ENCODE assay signal across 36 cellular contexts in genomic region chr7:91407942-91408341, GRCh38.
"Had no signal": no experiment of that assay in that cellular context is flagged by ENCODE, and none has a peak within 500 bp of the region (broad histone marks: within the 10 kb centered on the region; RNA-seq: fewer than 3 reads in every experiment).

No MANE protein-coding gene starts in this region.

- H3K4me2 ChIP-seq: SK-N-SH had no signal

- H3K36me3 Mint-ChIP-seq: activated naive CD4-positive, alpha-beta T cell treated with anti-CD3 and anti-CD28 coated beads, Interleukin-2, amount 50 U/mL, for 24 hours; activated naive CD8-positive, alpha-beta T cell treated with anti-CD3 and anti-CD28 coated beads, Interleukin-2, amount 10 ng/mL, durations not matched to agents 7 days and 5 days; WTC11 had no signal

- H3K9me3 ChIP-seq: MG63, Peyer's patch, SJSA1, SK-N-SH had no signal

- H3K27ac Mint-ChIP-seq: activated CD4-positive, alpha-beta T cell treated with anti-CD3 and anti-CD28 coated beads for 36 hours; activated CD4-positive, alpha-beta T cell treated with anti-CD3 and anti-CD28 coated beads, Interleukin-2, amount 10 ng/mL, durations not matched to agents 7 days and 5 days; activated CD8-positive, alpha-beta T cell treated with anti-CD3 and anti-CD28 coated beads, Interleukin-2, amount 10 ng/mL, durations not matched to agents 7 days and 5 days; activated naive CD4-positive, alpha-beta T cell treated with anti-CD3 and anti-CD28 coated beads, Interleukin-2, amount 50 U/mL, for 24 hours; activated naive CD8-positive, alpha-beta T cell treated with anti-CD3 and anti-CD28 coated beads, Interleukin-2, amount 10 ng/mL, durations not matched to agents 7 days and 5 days; activated T-cell treated with anti-CD3 and anti-CD28 coated beads, Interleukin-2, amount 50 U/mL, for 24 hours; activated T-helper 2 cell treated with anti-CD3 and anti-CD28 coated beads, Interferon-gamma antibody, Interleukin-2, Interleukin-4, amounts not matched to agents 10 μg/mL and 5 μg/mL and 100 μg/mL, durations not matched to agents 14 hours and 24 hours and 36 hours; T-helper 1 cell treated with Interleukin-12 subunit alpha and Interleukin-12 subunit beta and Interleukin-4 antibody, amounts not matched to agents 30 μg/mL and 1 μg/mL, for 36 hours; T-helper 2 cell treated with Interferon-gamma antibody and Interleukin-4, amounts not matched to agents 5 μg/mL and 100 μg/mL, for 36 hours; WTC11 had no signal

- H3K9me2 ChIP-seq: SK-N-SH had no signal

- ATAC-seq: activated CD4-positive, alpha-beta T cell treated with anti-CD3 and anti-CD28 coated beads for 36 hours; activated CD4-positive, CD25-positive, alpha-beta regulatory T cell treated with anti-CD3 and anti-CD28 coated beads, Interleukin-2, amount 50 U/mL, for 24 hours; activated CD8-positive, alpha-beta T cell treated with anti-CD3 and anti-CD28 coated beads, Interleukin-2, amount 10 ng/mL, durations not matched to agents 7 days and 5 days; PC-3; WTC11 had no signal

- H3K4me3 ChIP-seq: cardiac muscle cell, MG63, Peyer's patch, SJSA1 had no signal

- H3K27me3 Mint-ChIP-seq: activated CD4-positive, alpha-beta T cell treated with anti-CD3 and anti-CD28 coated beads for 36 hours; activated CD4-positive, alpha-beta T cell treated with anti-CD3 and anti-CD28 coated beads, Interleukin-2, amount 10 ng/mL, durations not matched to agents 7 days and 5 days; activated T-cell treated with anti-CD3 and anti-CD28 coated beads, Interleukin-2, amount 50 U/mL, for 24 hours; central memory CD8-positive, alpha-beta T cell had no signal

- H3K36me3 ChIP-seq: cardiac muscle cell, MG63, Peyer's patch, SJSA1 had no signal

- DNase-seq: activated CD4-positive, alpha-beta T cell treated with anti-CD3 and anti-CD28 coated beads for 36 hours; activated CD4-positive, alpha-beta T cell treated with anti-CD3 and anti-CD28 coated beads, Interleukin-2, amount 10 ng/mL, durations not matched to agents 7 days and 5 days; activated CD4-positive, alpha-beta T cell treated with anti-CD3 and anti-CD28 coated beads, Interleukin-2, amount 50 U/mL, for 48 hours; activated CD8-positive, alpha-beta T cell treated with anti-CD3 and anti-CD28 coated beads, Interleukin-2, amount 10 ng/mL, durations not matched to agents 7 days and 5 days; activated gamma-delta T cell; activated naive CD4-positive, alpha-beta T cell treated with Interleukin-2 at 50 U/mL for 16 hours; activated naive CD8-positive, alpha-beta T cell treated with anti-CD3 and anti-CD28 coated beads, Interleukin-2, amount 10 ng/mL, durations not matched to agents 7 days and 5 days; activated T-cell treated with anti-CD3 and anti-CD28 coated beads, Interleukin-2, amount 50 U/mL, for 24 hours; amygdala; Kasumi-1; KG1; MG63; NCI-H1048; NCI-H1436 treated with DMSO at 0.1 percent for 48 hours; NCI-H1694 treated with DMSO at 0.1 percent for 48 hours; NCI-H2029; NCI-H2171 treated with DMSO at 0.1 percent for 48 hours; NCI-H2227 treated with DMSO at 0.1 percent for 48 hours; NCI-H446; NCI-H510A treated with DMSO at 0.1 percent for 48 hours; NCI-H526 treated with DMSO at 0.1 percent for 48 hours; NK-92 treated with Interleukin-12 subunit alpha and Interleukin-12 subunit beta, amount 100 ng/mL, for 24 hours; PC-3; Peyer's patch; RPMI8226; SHP77 treated with DMSO at 0.1 percent for 48 hours; SK-N-SH had no signal

- H3K9me3 Mint-ChIP-seq: activated CD4-positive, alpha-beta T cell treated with anti-CD3 and anti-CD28 coated beads, Interleukin-2, amount 10 ng/mL, durations not matched to agents 7 days and 5 days; activated naive CD4-positive, alpha-beta T cell treated with anti-CD3 and anti-CD28 coated beads, Interleukin-2, amount 50 U/mL, for 24 hours; activated T-cell treated with anti-CD3 and anti-CD28 coated beads, Interleukin-2, amount 50 U/mL, for 24 hours; activated T-helper 2 cell treated with anti-CD3 and anti-CD28 coated beads, Interferon-gamma antibody, Interleukin-2, Interleukin-4, amounts not matched to agents 10 μg/mL and 5 μg/mL and 100 μg/mL, durations not matched to agents 14 hours and 24 hours and 36 hours; T-helper 1 cell treated with Interleukin-12 subunit alpha and Interleukin-12 subunit beta and Interleukin-4 antibody, amounts not matched to agents 30 μg/mL and 1 μg/mL, for 36 hours; T-helper 2 cell treated with Interferon-gamma antibody and Interleukin-4, amounts not matched to agents 5 μg/mL and 100 μg/mL, for 36 hours; WTC11 had no signal

- H3K4me3 Mint-ChIP-seq: activated CD4-positive, alpha-beta T cell treated with anti-CD3 and anti-CD28 coated beads for 36 hours; activated CD4-positive, alpha-beta T cell treated with anti-CD3 and anti-CD28 coated beads, Interleukin-2, amount 10 ng/mL, durations not matched to agents 7 days and 5 days; activated CD8-positive, alpha-beta T cell treated with anti-CD3 and anti-CD28 coated beads, Interleukin-2, amount 10 ng/mL, durations not matched to agents 7 days and 5 days; activated naive CD4-positive, alpha-beta T cell treated with anti-CD3 and anti-CD28 coated beads, Interleukin-2, amount 50 U/mL, for 24 hours; activated naive CD8-positive, alpha-beta T cell treated with anti-CD3 and anti-CD28 coated beads, Interleukin-2, amount 10 ng/mL, durations not matched to agents 7 days and 5 days; activated T-cell treated with anti-CD3 and anti-CD28 coated beads, Interleukin-2, amount 50 U/mL, for 24 hours; central memory CD8-positive, alpha-beta T cell; T-helper 1 cell treated with Interleukin-12 subunit alpha and Interleukin-12 subunit beta and Interleukin-4 antibody, amounts not matched to agents 30 μg/mL and 1 μg/mL, for 36 hours; T-helper 2 cell treated with Interferon-gamma antibody and Interleukin-4, amounts not matched to agents 5 μg/mL and 100 μg/mL, for 36 hours; WTC11 had no signal

- H3K27ac ChIP-seq: cardiac muscle cell, Peyer's patch, SJSA1 had no signal

- H3K4me1 Mint-ChIP-seq: activated CD4-positive, alpha-beta T cell treated with anti-CD3 and anti-CD28 coated beads for 36 hours; activated CD4-positive, alpha-beta T cell treated with anti-CD3 and anti-CD28 coated beads, Interleukin-2, amount 10 ng/mL, durations not matched to agents 7 days and 5 days; activated naive CD4-positive, alpha-beta T cell treated with anti-CD3 and anti-CD28 coated beads, Interleukin-2, amount 50 U/mL, for 24 hours; activated naive CD8-positive, alpha-beta T cell treated with anti-CD3 and anti-CD28 coated beads, Interleukin-2, amount 10 ng/mL, durations not matched to agents 7 days and 5 days; central memory CD8-positive, alpha-beta T cell; WTC11 had no signal

- H3K27me3 ChIP-seq: cardiac muscle cell, MG63, Peyer's patch, SJSA1 had no signal

- H3K4me1 ChIP-seq: Peyer's patch had no signal
